Comparison of ENCODE assay signal across 8 cellular contexts in genomic region chr17:78358538-78359215, GRCh38. TPM values are rescaled to one million over a fixed set of nuclear protein-coding genes. Genes with fewer than 3 reads are reported as not detected.
A peak's percentile ranks its signal among the peaks of the same experiment; 100 is the strongest.
DNase-seq lines count a peak whose midpoint lies in the region; ATAC-seq, FAIRE-seq and TF ChIP-seq lines count a peak whose summit lies in the region.

No MANE protein-coding gene starts in this region.

- peaks cover 4% of the 10 kb centered on the region for H3K27me3 Mint-ChIP-seq in memory B cell

- H3K4me2 ChIP-seq in KMS-11 = peak overlapping the region; percentile 59; the same call in 1 of the 2 replicates

- no peak for DNase-seq in AG09309 (ENCODE audit: low read depth)
- DNase-seq in bronchial epithelial cell (ENCODE audit: low read depth) = no peak
- DNase-seq in memory B cell (ENCODE audit: low spot score in 2 of 2) = no peak
- DNase-seq in tibial nerve (ENCODE audit: low spot score in 2 of 2) = no peak
- DNase-seq in occipital lobe (lab: John Stamatoyannopoulos, UW) = no peak
- DNase-seq in activated CD4-positive, alpha-beta T cell treated with anti-CD3 and anti-CD28 coated beads for 1 hour = no peak

- peaks cover 18% of the 10 kb centered on the region; the same call in 1 of the 2 replicates for H3K79me2 ChIP-seq in KMS-11 (ENCODE audit: insufficient read depth, low read depth)

- H3K27me3 ChIP-seq in KMS-11 (ENCODE audit: insufficient read depth, low read depth) (peaks cover 3% of the 10 kb centered on the region; the same call in 1 of the 2 replicates), bronchial epithelial cell (ENCODE audit: control insufficient read depth, insufficient read depth, low read length) (peaks cover 4% of the 10 kb centered on the region), tibial nerve (no peaks in the 10 kb centered on the region)

- TF ChIP-seq CTCF in AG09309 (IDR thresholded peaks at IDR 0.05; ENCODE audit: control insufficient read depth, insufficient read depth, low read depth, low read length, missing control alignments) (no peak), KMS-11 (conservative IDR thresholded peaks at IDR 0.05; ENCODE audit: low read depth, low read length) (no peak), bronchial epithelial cell (IDR thresholded peaks at IDR 0.05; ENCODE audit: insufficient read depth, low read length, severe bottlenecking) (no peak), tibial nerve (IDR thresholded peaks at IDR 0.05) (no peak)

- FAIRE-seq in bronchial epithelial cell (lab: Jason Lieb, UNC) = no peak

- no peaks in the 10 kb centered on the region for H3K9me3 ChIP-seq in tibial nerve

- no peaks in the 10 kb centered on the region for H4K20me1 ChIP-seq in KMS-11 (ENCODE audit: insufficient read depth)

- H3K27ac Mint-ChIP-seq in memory B cell = peak overlapping the region; percentile 91

- H2AFZ ChIP-seq in KMS-11 (ENCODE audit: low read depth) = no peak overlapping the region

- H3K4me3 ChIP-seq in AG09309 (ENCODE audit: control insufficient read depth, low read depth, low read length) (peak overlapping the region; percentile 83), KMS-11 (IDR thresholded peaks at IDR 0.05; ENCODE audit: insufficient read depth, low read depth, low read length) (no peak overlapping the region), bronchial epithelial cell (ENCODE audit: low read depth, low read length) (peak overlapping the region; percentile 85), tibial nerve (peak overlapping the region; percentile 69 to 99 (median 80))

- H3K36me3 ChIP-seq in KMS-11 (ENCODE audit: insufficient read depth) (no peaks in the 10 kb centered on the region), bronchial epithelial cell (ENCODE audit: control insufficient read depth, insufficient read depth, low read length) (peaks cover 2% of the 10 kb centered on the region), tibial nerve (peaks cover 0 to 36% (median 6%) of the 10 kb centered on the region in 3 donors)

- no peak for TF ChIP-seq POLR2A in tibial nerve (IDR thresholded peaks at IDR 0.05)

- H3K4me3 Mint-ChIP-seq in memory B cell = peak overlapping the region; percentile 75

- H3K36me3 Mint-ChIP-seq in memory B cell = no peaks in the 10 kb centered on the region

- H3K9ac ChIP-seq in KMS-11 = peak overlapping the region; percentile 65; the same call in 1 of the 2 replicates

- H3K4me1 Mint-ChIP-seq in memory B cell = peaks cover 27% of the 10 kb centered on the region

- H3K27ac ChIP-seq in KMS-11 (no peak overlapping the region), tibial nerve (peak overlapping the region; percentile 86 to 96 (median 96))

- no peak for TF ChIP-seq EP300 in tibial nerve (IDR thresholded peaks at IDR 0.05)

- 24 to 37% methylated on average over 37 of the region's 59 CpGs for WGBS in tibial nerve, 2 donors

- ATAC-seq in memory B cell (ENCODE audit: low read depth) (no peak), GM19455 (IDR thresholded peaks at IDR 0.05; ENCODE audit: unreplicated experiment) (no peak)

- peaks cover 49% of the 10 kb centered on the region for H3K4me1 ChIP-seq in KMS-11 (ENCODE audit: low read depth, poor library complexity, severe bottlenecking)
- H3K4me1 ChIP-seq in tibial nerve = peaks cover 0 to 64% (median 41%) of the 10 kb centered on the region in 4 donors

- no peaks in the 10 kb centered on the region for H3K9me3 Mint-ChIP-seq in memory B cell

RNA-seq across cellular contexts. Expression of gene SOCS3, which starts 1.2 kb away (rescaled TPM):
- total RNA-seq in bronchial epithelial cell = 10.0 and 13.7 TPM in 2 replicates
- 10 to 100 TPM; 23.7 to 76.5 (median 59.7) TPM for total RNA-seq in tibial nerve
- 8.3 TPM for total RNA-seq in occipital lobe

RNA-seq across cellular contexts. Expression of gene PGS1, which starts 19.8 kb away (rescaled TPM):
- total RNA-seq in bronchial epithelial cell (22.5 and 25.8 TPM in 2 replicates), tibial nerve (100 to 1,000 TPM in 1 of 4 donors, 10 to 100 TPM in 3; 41.9 to 105 (median 53.2) TPM), occipital lobe (39.0 TPM)
